Comparison of ENCODE assay signal across 1 cellular context in the genomic region with DNA sequence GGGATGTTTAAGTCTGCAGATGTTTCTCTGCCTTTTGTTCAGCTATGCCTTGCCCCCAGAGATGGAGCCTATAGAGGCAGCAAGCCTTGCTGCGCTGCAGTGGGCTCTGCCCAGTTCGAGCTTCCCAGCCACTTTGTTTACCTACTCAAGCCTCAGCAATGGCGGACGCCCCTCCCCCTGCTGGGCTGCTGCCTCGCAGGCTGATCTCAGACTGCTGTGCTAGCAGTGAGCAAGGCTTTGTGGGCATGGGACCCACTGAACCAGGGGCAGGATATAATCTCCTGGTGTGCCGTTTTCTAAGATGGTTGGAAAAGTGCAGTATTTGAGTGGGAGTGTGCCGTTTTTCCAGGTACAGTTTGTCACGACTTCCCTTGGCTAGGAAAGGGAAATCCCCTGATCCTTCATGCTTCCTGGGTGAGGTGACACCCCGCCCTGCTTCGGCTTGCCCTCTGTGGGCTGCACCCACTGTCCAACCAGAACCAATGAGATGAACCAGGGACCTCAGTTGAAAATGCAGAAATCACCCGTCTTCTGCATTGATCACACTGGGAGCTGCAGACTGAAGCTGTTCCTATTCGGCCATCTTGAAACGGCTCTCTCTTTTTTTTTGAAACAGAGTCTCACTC.
TF ChIP-seq lines count a peak whose summit lies in the region.

No MANE protein-coding gene starts in this region.

TF ChIP-seq in HepG2, 621 proteins besides CTCF, POLR2A, EP300 and RAD21 (continued from another document and continues in another):
- TF ChIP-seq, protein P1, sequence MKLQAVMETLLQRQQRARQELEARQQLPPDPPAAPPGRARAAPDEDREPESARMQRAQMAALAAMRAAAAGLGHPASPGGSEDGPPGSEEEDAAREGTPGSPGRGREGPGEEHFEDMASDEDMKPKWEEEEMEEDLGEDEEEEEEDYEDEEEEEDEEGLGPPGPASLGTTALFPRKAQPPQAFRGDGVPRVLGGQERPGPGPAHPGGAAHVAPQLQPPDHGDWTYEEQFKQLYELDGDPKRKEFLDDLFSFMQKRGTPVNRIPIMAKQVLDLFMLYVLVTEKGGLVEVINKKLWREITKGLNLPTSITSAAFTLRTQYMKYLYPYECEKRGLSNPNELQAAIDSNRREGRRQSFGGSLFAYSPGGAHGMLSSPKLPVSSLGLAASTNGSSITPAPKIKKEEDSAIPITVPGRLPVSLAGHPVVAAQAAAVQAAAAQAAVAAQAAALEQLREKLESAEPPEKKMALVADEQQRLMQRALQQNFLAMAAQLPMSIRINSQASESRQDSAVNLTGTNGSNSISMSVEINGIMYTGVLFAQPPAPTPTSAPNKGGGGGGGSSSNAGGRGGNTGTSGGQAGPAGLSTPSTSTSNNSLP (IDR thresholded peaks at IDR 0.05; ENCODE audit: low read depth, low read length) = no peak
- TF ChIP-seq AGO2 (optimal IDR thresholded peaks at IDR 0.05; ENCODE audit: low read depth, low read length) (no peak), AGO1 (IDR thresholded peaks at IDR 0.05; ENCODE audit: low read depth, low read length, poor library complexity, severe bottlenecking) (no peak), ZNF709 (CRISPR knock-in tag; IDR thresholded peaks at IDR 0.05) (no peak), KDM5A (IDR thresholded peaks at IDR 0.05; ENCODE audit: borderline replicate concordance, low read length) (no peak), CEBPG (CRISPR knock-in tag; IDR thresholded peaks at IDR 0.05) (no peak), FOXO1 (CRISPR knock-in tag; IDR thresholded peaks at IDR 0.05) (peak; percentile 29; the same call in 1 of the 2 replicates), SIN3A (IDR thresholded peaks at IDR 0.05; ENCODE audit: borderline replicate concordance, low read depth, low read length) (no peak), ZFP82 (CRISPR knock-in tag; IDR thresholded peaks at IDR 0.05; ENCODE audit: borderline replicate concordance) (no peak), PHF21A (CRISPR knock-in tag; IDR thresholded peaks at IDR 0.05) (no peak), ZNF331 (CRISPR knock-in tag; IDR thresholded peaks at IDR 0.05) (no peak), ZNF121 (CRISPR knock-in tag; IDR thresholded peaks at IDR 0.05) (0 out of 2 replicates have a peak, but pooled peaks have one; percentile 86), NPAS2 (CRISPR knock-in tag; IDR thresholded peaks at IDR 0.05; ENCODE audit: borderline replicate concordance) (no peak), REPIN1 (CRISPR knock-in tag; IDR thresholded peaks at IDR 0.05; ENCODE audit: borderline replicate concordance, low read depth) (no peak), ZNF292 (CRISPR knock-in tag; IDR thresholded peaks at IDR 0.05; ENCODE audit: borderline replicate concordance, low read depth) (peak; percentile 36; the same call in 1 of the 2 replicates), MED1 (CRISPR knock-in tag; IDR thresholded peaks at IDR 0.05) (no peak), TAF1 (CRISPR knock-in tag; IDR thresholded peaks at IDR 0.05) (peak; percentile 51; the same call in 1 of the 2 replicates), HMG20A (CRISPR knock-in tag; IDR thresholded peaks at IDR 0.05; ENCODE audit: borderline replicate concordance) (no peak), DNMT1 (CRISPR knock-in tag; IDR thresholded peaks at IDR 0.05) (no peak), NRL (CRISPR knock-in tag; IDR thresholded peaks at IDR 0.05; ENCODE audit: borderline replicate concordance) (no peak), YY1 (IDR thresholded peaks at IDR 0.05; ENCODE audit: insufficient read depth, insufficient replicate concordance, low read depth, low read length) (peak; percentile 85), IRF2 (CRISPR knock-in tag; IDR thresholded peaks at IDR 0.05) (no peak), ETV5 (CRISPR knock-in tag; IDR thresholded peaks at IDR 0.05; ENCODE audit: borderline replicate concordance) (no peak), ZNF644 (CRISPR knock-in tag; IDR thresholded peaks at IDR 0.05; ENCODE audit: low read depth) (peak; percentile 81), KAT2B (IDR thresholded peaks at IDR 0.05; ENCODE audit: borderline replicate concordance, low read depth, low read length) (no peak), SRSF4 (IDR thresholded peaks at IDR 0.05; ENCODE audit: low read depth, low read length, poor library complexity, severe bottlenecking) (no peak), ADNP (CRISPR knock-in tag; IDR thresholded peaks at IDR 0.05) (no peak), BRCA1 (CRISPR knock-in tag; IDR thresholded peaks at IDR 0.05) (no peak), ZNF354B (CRISPR knock-in tag; IDR thresholded peaks at IDR 0.05) (no peak), SOX6 (IDR thresholded peaks at IDR 0.05) (no peak), SOX6 (CRISPR knock-in tag; IDR thresholded peaks at IDR 0.05) (no peak), SATB2 (CRISPR knock-in tag; IDR thresholded peaks at IDR 0.05) (no peak), ZNF296 (CRISPR knock-in tag; conservative IDR thresholded peaks at IDR 0.05) (no peak), ZNF329 (CRISPR knock-in tag; IDR thresholded peaks at IDR 0.05; ENCODE audit: low read depth) (no peak), ZNF441 (CRISPR knock-in tag; IDR thresholded peaks at IDR 0.05; ENCODE audit: borderline replicate concordance) (no peak), ZNF614 (CRISPR knock-in tag; IDR thresholded peaks at IDR 0.05; ENCODE audit: borderline replicate concordance) (no peak), ZNF891 (CRISPR knock-in tag; IDR thresholded peaks at IDR 0.05) (no peak), ZNF333 (CRISPR knock-in tag; IDR thresholded peaks at IDR 0.05; ENCODE audit: borderline replicate concordance) (no peak), NR2F2 (IDR thresholded peaks at IDR 0.05; ENCODE audit: borderline replicate concordance, low read depth) (no peak), ZNF260 (CRISPR knock-in tag; IDR thresholded peaks at IDR 0.05; ENCODE audit: borderline replicate concordance, low read depth) (no peak), ZNF883 (CRISPR knock-in tag; IDR thresholded peaks at IDR 0.05; ENCODE audit: not compliant biosample characterization) (no peak), FOSL1 (CRISPR knock-in tag; IDR thresholded peaks at IDR 0.05; ENCODE audit: borderline replicate concordance) (no peak), FOXP1 (IDR thresholded peaks at IDR 0.05) (no peak), FOXP1 (CRISPR knock-in tag; IDR thresholded peaks at IDR 0.05) (no peak), CBX1 (IDR thresholded peaks at IDR 0.05; ENCODE audit: low read depth) (no peak), HNRNPUL1 (IDR thresholded peaks at IDR 0.05; ENCODE audit: low read depth, low read length) (no peak), ELF4 (CRISPR knock-in tag; IDR thresholded peaks at IDR 0.05; ENCODE audit: borderline replicate concordance) (no peak), ZNF225 (CRISPR knock-in tag; IDR thresholded peaks at IDR 0.05) (0 out of 2 replicates have a peak, but pooled peaks have one; percentile 59)
- TF ChIP-seq, protein P2, sequence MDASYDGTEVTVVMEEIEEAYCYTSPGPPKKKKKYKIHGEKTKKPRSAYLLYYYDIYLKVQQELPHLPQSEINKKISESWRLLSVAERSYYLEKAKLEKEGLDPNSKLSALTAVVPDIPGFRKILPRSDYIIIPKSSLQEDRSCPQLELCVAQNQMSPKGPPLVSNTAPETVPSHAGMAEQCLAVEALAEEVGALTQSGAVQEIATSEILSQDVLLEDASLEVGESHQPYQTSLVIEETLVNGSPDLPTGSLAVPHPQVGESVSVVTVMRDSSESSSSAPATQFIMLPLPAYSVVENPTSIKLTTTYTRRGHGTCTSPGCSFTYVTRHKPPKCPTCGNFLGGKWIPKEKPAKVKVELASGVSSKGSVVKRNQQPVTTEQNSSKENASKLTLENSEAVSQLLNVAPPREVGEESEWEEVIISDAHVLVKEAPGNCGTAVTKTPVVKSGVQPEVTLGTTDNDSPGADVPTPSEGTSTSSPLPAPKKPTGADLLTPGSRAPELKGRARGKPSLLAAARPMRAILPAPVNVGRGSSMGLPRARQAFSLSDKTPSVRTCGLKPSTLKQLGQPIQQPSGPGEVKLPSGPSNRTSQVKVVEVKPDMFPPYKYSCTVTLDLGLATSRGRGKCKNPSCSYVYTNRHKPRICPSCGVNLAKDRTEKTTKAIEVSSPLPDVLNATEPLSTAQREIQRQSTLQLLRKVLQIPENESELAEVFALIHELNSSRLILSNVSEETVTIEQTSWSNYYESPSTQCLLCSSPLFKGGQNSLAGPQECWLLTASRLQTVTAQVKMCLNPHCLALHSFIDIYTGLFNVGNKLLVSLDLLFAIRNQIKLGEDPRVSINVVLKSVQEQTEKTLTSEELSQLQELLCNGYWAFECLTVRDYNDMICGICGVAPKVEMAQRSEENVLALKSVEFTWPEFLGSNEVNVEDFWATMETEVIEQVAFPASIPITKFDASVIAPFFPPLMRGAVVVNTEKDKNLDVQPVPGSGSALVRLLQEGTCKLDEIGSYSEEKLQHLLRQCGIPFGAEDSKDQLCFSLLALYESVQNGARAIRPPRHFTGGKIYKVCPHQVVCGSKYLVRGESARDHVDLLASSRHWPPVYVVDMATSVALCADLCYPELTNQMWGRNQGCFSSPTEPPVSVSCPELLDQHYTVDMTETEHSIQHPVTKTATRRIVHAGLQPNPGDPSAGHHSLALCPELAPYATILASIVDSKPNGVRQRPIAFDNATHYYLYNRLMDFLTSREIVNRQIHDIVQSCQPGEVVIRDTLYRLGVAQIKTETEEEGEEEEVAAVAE (CRISPR knock-in tag; IDR thresholded peaks at IDR 0.05; ENCODE audit: borderline replicate concordance) = no peak
- TF ChIP-seq, protein P3, sequence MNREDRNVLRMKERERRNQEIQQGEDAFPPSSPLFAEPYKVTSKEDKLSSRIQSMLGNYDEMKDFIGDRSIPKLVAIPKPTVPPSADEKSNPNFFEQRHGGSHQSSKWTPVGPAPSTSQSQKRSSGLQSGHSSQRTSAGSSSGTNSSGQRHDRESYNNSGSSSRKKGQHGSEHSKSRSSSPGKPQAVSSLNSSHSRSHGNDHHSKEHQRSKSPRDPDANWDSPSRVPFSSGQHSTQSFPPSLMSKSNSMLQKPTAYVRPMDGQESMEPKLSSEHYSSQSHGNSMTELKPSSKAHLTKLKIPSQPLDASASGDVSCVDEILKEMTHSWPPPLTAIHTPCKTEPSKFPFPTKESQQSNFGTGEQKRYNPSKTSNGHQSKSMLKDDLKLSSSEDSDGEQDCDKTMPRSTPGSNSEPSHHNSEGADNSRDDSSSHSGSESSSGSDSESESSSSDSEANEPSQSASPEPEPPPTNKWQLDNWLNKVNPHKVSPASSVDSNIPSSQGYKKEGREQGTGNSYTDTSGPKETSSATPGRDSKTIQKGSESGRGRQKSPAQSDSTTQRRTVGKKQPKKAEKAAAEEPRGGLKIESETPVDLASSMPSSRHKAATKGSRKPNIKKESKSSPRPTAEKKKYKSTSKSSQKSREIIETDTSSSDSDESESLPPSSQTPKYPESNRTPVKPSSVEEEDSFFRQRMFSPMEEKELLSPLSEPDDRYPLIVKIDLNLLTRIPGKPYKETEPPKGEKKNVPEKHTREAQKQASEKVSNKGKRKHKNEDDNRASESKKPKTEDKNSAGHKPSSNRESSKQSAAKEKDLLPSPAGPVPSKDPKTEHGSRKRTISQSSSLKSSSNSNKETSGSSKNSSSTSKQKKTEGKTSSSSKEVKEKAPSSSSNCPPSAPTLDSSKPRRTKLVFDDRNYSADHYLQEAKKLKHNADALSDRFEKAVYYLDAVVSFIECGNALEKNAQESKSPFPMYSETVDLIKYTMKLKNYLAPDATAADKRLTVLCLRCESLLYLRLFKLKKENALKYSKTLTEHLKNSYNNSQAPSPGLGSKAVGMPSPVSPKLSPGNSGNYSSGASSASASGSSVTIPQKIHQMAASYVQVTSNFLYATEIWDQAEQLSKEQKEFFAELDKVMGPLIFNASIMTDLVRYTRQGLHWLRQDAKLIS (CRISPR knock-in tag; IDR thresholded peaks at IDR 0.05) = no peak
- TF ChIP-seq, protein P4, sequence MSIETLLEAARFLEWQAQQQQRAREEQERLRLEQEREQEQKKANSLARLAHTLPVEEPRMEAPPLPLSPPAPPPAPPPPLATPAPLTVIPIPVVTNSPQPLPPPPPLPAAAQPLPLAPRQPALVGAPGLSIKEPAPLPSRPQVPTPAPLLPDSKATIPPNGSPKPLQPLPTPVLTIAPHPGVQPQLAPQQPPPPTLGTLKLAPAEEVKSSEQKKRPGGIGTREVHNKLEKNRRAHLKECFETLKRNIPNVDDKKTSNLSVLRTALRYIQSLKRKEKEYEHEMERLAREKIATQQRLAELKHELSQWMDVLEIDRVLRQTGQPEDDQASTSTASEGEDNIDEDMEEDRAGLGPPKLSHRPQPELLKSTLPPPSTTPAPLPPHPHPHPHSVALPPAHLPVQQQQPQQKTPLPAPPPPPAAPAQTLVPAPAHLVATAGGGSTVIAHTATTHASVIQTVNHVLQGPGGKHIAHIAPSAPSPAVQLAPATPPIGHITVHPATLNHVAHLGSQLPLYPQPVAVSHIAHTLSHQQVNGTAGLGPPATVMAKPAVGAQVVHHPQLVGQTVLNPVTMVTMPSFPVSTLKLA (IDR thresholded peaks at IDR 0.05) = no peak
- TF ChIP-seq, protein P5, sequence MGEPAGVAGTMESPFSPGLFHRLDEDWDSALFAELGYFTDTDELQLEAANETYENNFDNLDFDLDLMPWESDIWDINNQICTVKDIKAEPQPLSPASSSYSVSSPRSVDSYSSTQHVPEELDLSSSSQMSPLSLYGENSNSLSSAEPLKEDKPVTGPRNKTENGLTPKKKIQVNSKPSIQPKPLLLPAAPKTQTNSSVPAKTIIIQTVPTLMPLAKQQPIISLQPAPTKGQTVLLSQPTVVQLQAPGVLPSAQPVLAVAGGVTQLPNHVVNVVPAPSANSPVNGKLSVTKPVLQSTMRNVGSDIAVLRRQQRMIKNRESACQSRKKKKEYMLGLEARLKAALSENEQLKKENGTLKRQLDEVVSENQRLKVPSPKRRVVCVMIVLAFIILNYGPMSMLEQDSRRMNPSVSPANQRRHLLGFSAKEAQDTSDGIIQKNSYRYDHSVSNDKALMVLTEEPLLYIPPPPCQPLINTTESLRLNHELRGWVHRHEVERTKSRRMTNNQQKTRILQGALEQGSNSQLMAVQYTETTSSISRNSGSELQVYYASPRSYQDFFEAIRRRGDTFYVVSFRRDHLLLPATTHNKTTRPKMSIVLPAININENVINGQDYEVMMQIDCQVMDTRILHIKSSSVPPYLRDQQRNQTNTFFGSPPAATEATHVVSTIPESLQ (CRISPR knock-in tag; conservative IDR thresholded peaks at IDR 0.05) = no peak
- TF ChIP-seq, protein P6, sequence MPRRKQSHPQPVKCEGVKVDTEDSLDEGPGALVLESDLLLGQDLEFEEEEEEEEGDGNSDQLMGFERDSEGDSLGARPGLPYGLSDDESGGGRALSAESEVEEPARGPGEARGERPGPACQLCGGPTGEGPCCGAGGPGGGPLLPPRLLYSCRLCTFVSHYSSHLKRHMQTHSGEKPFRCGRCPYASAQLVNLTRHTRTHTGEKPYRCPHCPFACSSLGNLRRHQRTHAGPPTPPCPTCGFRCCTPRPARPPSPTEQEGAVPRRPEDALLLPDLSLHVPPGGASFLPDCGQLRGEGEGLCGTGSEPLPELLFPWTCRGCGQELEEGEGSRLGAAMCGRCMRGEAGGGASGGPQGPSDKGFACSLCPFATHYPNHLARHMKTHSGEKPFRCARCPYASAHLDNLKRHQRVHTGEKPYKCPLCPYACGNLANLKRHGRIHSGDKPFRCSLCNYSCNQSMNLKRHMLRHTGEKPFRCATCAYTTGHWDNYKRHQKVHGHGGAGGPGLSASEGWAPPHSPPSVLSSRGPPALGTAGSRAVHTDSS (CRISPR knock-in tag; conservative IDR thresholded peaks at IDR 0.05) = no peak
- TF ChIP-seq, protein P7, sequence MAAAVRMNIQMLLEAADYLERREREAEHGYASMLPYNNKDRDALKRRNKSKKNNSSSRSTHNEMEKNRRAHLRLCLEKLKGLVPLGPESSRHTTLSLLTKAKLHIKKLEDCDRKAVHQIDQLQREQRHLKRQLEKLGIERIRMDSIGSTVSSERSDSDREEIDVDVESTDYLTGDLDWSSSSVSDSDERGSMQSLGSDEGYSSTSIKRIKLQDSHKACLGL (CRISPR knock-in tag; IDR thresholded peaks at IDR 0.05) = no peak
